Comparison of ENCODE assay signal across 21 cellular contexts in the genomic region with DNA sequence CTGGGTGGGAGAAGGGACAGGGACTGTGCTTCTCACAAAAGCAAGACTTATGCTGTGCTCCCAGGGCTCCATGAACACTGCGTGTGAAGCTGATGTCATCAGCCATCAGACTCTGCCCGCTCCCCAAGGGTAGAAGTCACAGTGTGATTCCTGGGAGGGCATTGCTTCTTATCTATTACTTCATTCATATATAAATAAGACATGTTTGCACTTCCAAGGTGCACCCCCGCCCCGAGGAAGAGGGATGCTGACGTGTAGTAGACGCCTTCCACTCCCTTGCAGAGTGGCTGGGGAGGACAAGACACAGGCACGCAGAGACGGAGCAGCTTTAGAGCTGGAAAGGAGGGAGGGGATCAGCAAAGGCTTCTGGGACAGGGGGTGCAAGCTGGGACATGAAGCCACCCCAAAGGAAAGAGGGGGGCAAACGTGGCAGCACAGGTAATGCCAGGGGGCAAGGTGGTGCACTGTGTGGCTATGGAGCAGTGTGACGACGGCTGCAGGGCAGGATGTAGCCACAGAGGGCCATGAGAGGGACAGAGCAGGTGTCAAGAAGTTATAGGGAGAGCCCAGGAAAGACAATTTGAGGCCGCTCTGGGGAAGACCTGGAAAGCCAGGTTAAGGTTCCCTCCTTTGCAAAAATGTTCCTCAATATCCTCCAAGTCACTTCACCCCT.
DNase-seq lines count a peak whose midpoint lies in the region; ATAC-seq, FAIRE-seq and TF ChIP-seq lines count a peak whose summit lies in the region.
"Had no signal": no experiment of that assay in that cellular context is flagged by ENCODE, and none has a peak within 500 bp of the region (broad histone marks: within the 10 kb centered on the region; RNA-seq: fewer than 3 reads in every experiment).

No MANE protein-coding gene starts in this region.

- peaks cover 63% of the 10 kb centered on the region for H3K4me1 ChIP-seq in A549
- H3K4me1 ChIP-seq in pancreas, result peaks cover 18 to 69% (median 19%) of the 10 kb centered on the region in 3 donors

- H3K4me3 Mint-ChIP-seq in brain, result no peak overlapping the region
- no peak overlapping the region for H3K4me3 Mint-ChIP-seq in T-cell

- FAIRE-seq in A549 (lab: Jason Lieb, UNC) (no peak), pancreas (lab: Jason Lieb, UNC) (no peak)

- H3K27ac Mint-ChIP-seq in brain (peak overlapping the region in 4 of 5 experiments; percentile 33 to 85 (median 74)), T-cell (no peak overlapping the region)

- TF ChIP-seq CTCF in A549 (IDR thresholded peaks at IDR 0.05), result no peak
- no peak for TF ChIP-seq CTCF in brain (conservative IDR thresholded peaks at IDR 0.05)
- no peak for TF ChIP-seq CTCF in pancreas (IDR thresholded peaks at IDR 0.05)

- H3K9me3 Mint-ChIP-seq in brain (peaks cover 0 to 6% (median 4%) of the 10 kb centered on the region in 5 experiments), T-cell (peaks cover 0 to 8% (median 0%) of the 10 kb centered on the region in 3 donors)

- intact Hi-C loops in pancreas (cut with DNase I), result no loop called here

- ATAC-seq in A549 (peak; percentile 68 to 76), pancreas (peak; percentile 55 to 70 (median 64)), T-cell (replicated peaks in 1 of 4) (no peak)

- CTCF ChIA-PET in A549 (lab: Yijun Ruan, JAX) (interaction anchor here (0.8 to 1.5 kb wide), 7 partner anchors 8 to 563 kb away, joined by 3 to 5 read pairs (median 3); no protein-coding TSS in a partner anchor), T-cell (lab: Charles Lee) (no interaction called here)

- TF ChIP-seq EP300 in A549 (IDR thresholded peaks at IDR 0.05), result peak; percentile 91 to 92; a peak in 4 of 5 replicates

- peak overlapping the region; percentile 64 for H3K4me2 ChIP-seq in A549

- peak; percentile 13 to 52; a peak in 4 of 5 replicates for TF ChIP-seq RAD21 in A549 (conservative IDR thresholded peaks at IDR 0.05 in 1 of 2, IDR thresholded peaks at IDR 0.05 in 1 of 2)

- TF ChIP-seq POLR2A in A549 (IDR thresholded peaks at IDR 0.05; ENCODE audit: low read length), result no peak

- H3K36me3 Mint-ChIP-seq in brain (no peaks in the 10 kb centered on the region), T-cell (no peaks in the 10 kb centered on the region)

- DNase-seq in A549 (ENCODE audit: low read depth in 1 of 2, low spot score in 1 of 2) (peak; percentile 39 to 91), islet precursor cell (peak; percentile 53), pancreas (peak; percentile 64 to 81 (median 74)), hepatic stellate cell (ENCODE audit: low spot score) (no peak), NCI-H82 treated with DMSO at 0.1 percent for 48 hours (lab: John Stamatoyannopoulos, UW; ENCODE audit: unreplicated experiment) (no peak), MG63 (no peak), T-cell (no peak)
- DNase-seq: C1 segment of cervical spinal cord; DMS153; EL; H7; KBM-7; NCI-H1048; NCI-H1694 treated with DMSO at 0.1 percent for 48 hours; NCI-H345; NCI-H526 treated with DMSO at 0.1 percent for 48 hours; NK-92 treated with Interleukin-12 subunit alpha and Interleukin-12 subunit beta, amount 100 ng/mL, for 24 hours; OCI-M1; RPMI8226 had no signal

- H3K4me3 ChIP-seq in A549, result no peak overlapping the region
- H3K4me3 ChIP-seq in pancreas, result no peak overlapping the region
- H3K4me3 ChIP-seq in MG63, result no peak overlapping the region
- H3K4me3 ChIP-seq: SJSA1 had no signal

- H3K27ac ChIP-seq in A549, result peak overlapping the region; percentile 93 to 99
- H3K27ac ChIP-seq in pancreas, result peak overlapping the region; percentile 58 to 89 (median 73)
- H3K27ac ChIP-seq: SJSA1 had no signal

- H3K27me3 Mint-ChIP-seq in brain (peaks cover 3% of the 10 kb centered on the region), T-cell (peaks cover 7 to 8% of the 10 kb centered on the region in 2 donors)

- H3K4me1 Mint-ChIP-seq in brain, result peaks cover 56% of the 10 kb centered on the region
- H3K4me1 Mint-ChIP-seq in T-cell, result peaks cover 13 to 17% (median 16%) of the 10 kb centered on the region in 3 donors

- peaks cover 10% of the 10 kb centered on the region for H3K9me3 ChIP-seq in A549
- H3K9me3 ChIP-seq in pancreas, result no peaks in the 10 kb centered on the region
- no peaks in the 10 kb centered on the region for H3K9me3 ChIP-seq in MG63
- H3K9me3 ChIP-seq: SJSA1 had no signal

- 12% methylated on average over 12 of the region's 12 CpGs for WGBS in A549 (ENCODE audit: missing lambda C conversion rate)
- WGBS in pancreas, 2 donors, result 39 to 46% methylated on average over 12 of the region's 12 CpGs

- POLR2A ChIA-PET in A549 (lab: Yijun Ruan, JAX), result interaction anchor here (0.7 to 1.0 kb wide), 2 partner anchors 24 to 198 kb away, joined by 3 to 4 read pairs; no protein-coding TSS in a partner anchor
- POLR2A ChIA-PET in T-cell (lab: Charles Lee), result no interaction called here

- H3K36me3 ChIP-seq in pancreas, result no peaks in the 10 kb centered on the region
- H3K36me3 ChIP-seq in MG63, result no peaks in the 10 kb centered on the region
- H3K36me3 ChIP-seq: SJSA1 had no signal

- H3K27me3 ChIP-seq in pancreas (no peaks in the 10 kb centered on the region), MG63 (no peaks in the 10 kb centered on the region)
- H3K27me3 ChIP-seq: SJSA1 had no signal

TF ChIP-seq in A549, 52 proteins besides CTCF, POLR2A, EP300 and RAD21 (continues in another document):
- TF ChIP-seq NPAS2 (CRISPR knock-in tag; IDR thresholded peaks at IDR 0.05; ENCODE audit: borderline replicate concordance) (no peak), ZC3H11A (IDR thresholded peaks at IDR 0.05) (no peak), HOXB13 (CRISPR knock-in tag; IDR thresholded peaks at IDR 0.05; ENCODE audit: low read depth) (no peak), CBX2 (IDR thresholded peaks at IDR 0.05; ENCODE audit: borderline replicate concordance, low read depth) (no peak), RCOR1 (IDR thresholded peaks at IDR 0.05; ENCODE audit: low read depth, low read length) (no peak), KDM1A (IDR thresholded peaks at IDR 0.05; ENCODE audit: low read depth) (no peak), FOXS1 (CRISPR knock-in tag; IDR thresholded peaks at IDR 0.05) (no peak; the same call in 1 of the 2 replicates), TP53 (CRISPR knock-in tag; IDR thresholded peaks at IDR 0.05) (no peak), MYC (IDR thresholded peaks at IDR 0.05; ENCODE audit: borderline replicate concordance, low read length) (no peak), EHF (CRISPR knock-in tag; IDR thresholded peaks at IDR 0.05) (no peak), ZSCAN20 (CRISPR knock-in tag; IDR thresholded peaks at IDR 0.05) (no peak), JUNB (IDR thresholded peaks at IDR 0.05) (peak; percentile 78), GATA3 (IDR thresholded peaks at IDR 0.05; ENCODE audit: borderline replicate concordance) (peak; percentile 92), HEYL (CRISPR knock-in tag; IDR thresholded peaks at IDR 0.05) (no peak), TFCP2L1 (CRISPR knock-in tag; IDR thresholded peaks at IDR 0.05) (no peak), BHLHE40 (IDR thresholded peaks at IDR 0.05; ENCODE audit: low read depth, low read length) (no peak), HOXB5 (CRISPR knock-in tag; IDR thresholded peaks at IDR 0.05) (peak; percentile 68; the same call in 1 of the 2 replicates), HOXA7 (CRISPR knock-in tag; IDR thresholded peaks at IDR 0.05) (no peak), ESRRA (IDR thresholded peaks at IDR 0.05; ENCODE audit: borderline replicate concordance, low read length) (no peak), CEBPB (IDR thresholded peaks at IDR 0.05) (peak; percentile 66 to 82), FOSL2 (IDR thresholded peaks at IDR 0.05) (0 out of 2 replicates have a peak, but pooled peaks have one; percentile 33), FOSL2 (CRISPR knock-in tag; IDR thresholded peaks at IDR 0.05) (peak; percentile 71), FOSB (CRISPR knock-in tag; IDR thresholded peaks at IDR 0.05) (no peak), HDAC2 (IDR thresholded peaks at IDR 0.05) (no peak), KDM5A (IDR thresholded peaks at IDR 0.05) (no peak), JUN (IDR thresholded peaks at IDR 0.05) (peak; percentile 54 to 77; a peak in 4 of 5 replicates), MAZ (IDR thresholded peaks at IDR 0.05; ENCODE audit: borderline replicate concordance, low read depth, low read length) (no peak)
- TF ChIP-seq, protein P1, sequence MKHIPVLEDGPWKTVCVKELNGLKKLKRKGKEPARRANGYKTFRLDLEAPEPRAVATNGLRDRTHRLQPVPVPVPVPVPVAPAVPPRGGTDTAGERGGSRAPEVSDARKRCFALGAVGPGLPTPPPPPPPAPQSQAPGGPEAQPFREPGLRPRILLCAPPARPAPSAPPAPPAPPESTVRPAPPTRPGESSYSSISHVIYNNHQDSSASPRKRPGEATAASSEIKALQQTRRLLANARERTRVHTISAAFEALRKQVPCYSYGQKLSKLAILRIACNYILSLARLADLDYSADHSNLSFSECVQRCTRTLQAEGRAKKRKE (CRISPR knock-in tag; IDR thresholded peaks at IDR 0.05; ENCODE audit: low read depth), result no peak
- TF ChIP-seq, protein P2, sequence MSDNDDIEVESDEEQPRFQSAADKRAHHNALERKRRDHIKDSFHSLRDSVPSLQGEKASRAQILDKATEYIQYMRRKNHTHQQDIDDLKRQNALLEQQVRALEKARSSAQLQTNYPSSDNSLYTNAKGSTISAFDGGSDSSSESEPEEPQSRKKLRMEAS (IDR thresholded peaks at IDR 0.05), result peak; percentile 58
- TF ChIP-seq, protein P3, sequence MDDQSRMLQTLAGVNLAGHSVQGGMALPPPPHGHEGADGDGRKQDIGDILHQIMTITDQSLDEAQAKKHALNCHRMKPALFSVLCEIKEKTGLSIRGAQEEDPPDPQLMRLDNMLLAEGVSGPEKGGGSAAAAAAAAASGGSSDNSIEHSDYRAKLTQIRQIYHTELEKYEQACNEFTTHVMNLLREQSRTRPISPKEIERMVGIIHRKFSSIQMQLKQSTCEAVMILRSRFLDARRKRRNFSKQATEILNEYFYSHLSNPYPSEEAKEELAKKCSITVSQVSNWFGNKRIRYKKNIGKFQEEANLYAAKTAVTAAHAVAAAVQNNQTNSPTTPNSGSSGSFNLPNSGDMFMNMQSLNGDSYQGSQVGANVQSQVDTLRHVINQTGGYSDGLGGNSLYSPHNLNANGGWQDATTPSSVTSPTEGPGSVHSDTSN (IDR thresholded peaks at IDR 0.05), result peak; percentile 48; the same call in 1 of the 2 replicates
- TF ChIP-seq, protein P4, sequence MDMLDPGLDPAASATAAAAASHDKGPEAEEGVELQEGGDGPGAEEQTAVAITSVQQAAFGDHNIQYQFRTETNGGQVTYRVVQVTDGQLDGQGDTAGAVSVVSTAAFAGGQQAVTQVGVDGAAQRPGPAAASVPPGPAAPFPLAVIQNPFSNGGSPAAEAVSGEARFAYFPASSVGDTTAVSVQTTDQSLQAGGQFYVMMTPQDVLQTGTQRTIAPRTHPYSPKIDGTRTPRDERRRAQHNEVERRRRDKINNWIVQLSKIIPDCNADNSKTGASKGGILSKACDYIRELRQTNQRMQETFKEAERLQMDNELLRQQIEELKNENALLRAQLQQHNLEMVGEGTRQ (IDR thresholded peaks at IDR 0.05), result no peak

Comparison
In these comparisons a context has a peak if more than half of its experiments do, and no peak if none do; other contexts are left out.
1. ATAC-seq: peak in A549 (2 of 2) and pancreas (4 of 4); none in T-cell (0 of 4).
2. DNase-seq: peak in A549 (2 of 2), islet precursor cell (single experiment) and pancreas (6 of 6); none in hepatic stellate cell (single experiment), NCI-H82 treated with DMSO at 0.1 percent for 48 hours (single experiment), MG63 (single experiment) and T-cell (0 of 34).
3. H3K27ac Mint-ChIP-seq: peak in brain (4 of 5); none in T-cell (0 of 2).